In genomic region chr2:217160103-217160502, GRCh38 we compare ENCODE assay signal across 28 cellular contexts.
A peak's percentile ranks its signal among the peaks of the same experiment; 100 is the strongest.
DNase-seq lines count a peak whose midpoint lies in the region; ATAC-seq and TF ChIP-seq lines count a peak whose summit lies in the region.
"Had no signal": no experiment of that assay in that cellular context is flagged by ENCODE, and none has a peak within 500 bp of the region (broad histone marks: within the 10 kb centered on the region; RNA-seq: fewer than 3 reads in every experiment).

No MANE protein-coding gene starts in this region.

- H3K27me3 ChIP-seq in HCT116 (ENCODE audit: insufficient read depth, low read length) (peaks cover 51% of the 10 kb centered on the region), mesendoderm (ENCODE audit: insufficient read depth, low read length, poor library complexity) (no peaks in the 10 kb centered on the region)
- H3K27me3 ChIP-seq: gastrocnemius medialis, upper lobe of left lung had no signal

- TF ChIP-seq RAD21 in HCT116 (IDR thresholded peaks at IDR 0.05; ENCODE audit: low read depth): no peak

- BruUV-seq in HCT116 (replicated peaks; lab: Mats Ljungman, UMichigan): no TSS peak

- ATAC-seq in HCT116: peak; percentile 50; the same call in 1 of the 2 replicates
- ATAC-seq: gastrocnemius medialis, left colon had no signal

- no peak for DNase-seq in HCT116 (ENCODE audit: low read depth, low spot score)
- peak; percentile 40 for DNase-seq in RPMI7951 (ENCODE audit: low read depth)
- DNase-seq in fibroblast of mammary gland (ENCODE audit: low read depth): peak; percentile 58
- peak; percentile 15 for DNase-seq in skeletal muscle cell (ENCODE audit: low read depth)
- no peak for DNase-seq in retina
- DNase-seq in erythroblast (lab: John Stamatoyannopoulos, UW): no peak
- DNase-seq in mucosa of gallbladder (ENCODE audit: low spot score): no peak
- no peak for DNase-seq in mesendoderm
- DNase-seq: activated B cell treated with CpG ODN at 0.5 μM for 24 hours; activated CD4-positive, alpha-beta memory T cell treated with anti-CD3 and anti-CD28 coated beads for 36 hours; activated gamma-delta T cell treated with Interleukin-2 at 50 U/mL for 16 hours; activated T-cell treated with anti-CD3 and anti-CD28 coated beads for 4 hours; amniotic stem cell; caudate nucleus; dermis blood vessel endothelial cell; DMS79 treated with DMSO at 0.1 percent for 48 hours; gastrocnemius medialis; HFFc6; left colon; midbrain; NCI-H1105; NCI-H2081; NCI-H446; nephron progenitor cell; spleen; stimulated activated CD4-positive, alpha-beta T cell treated with anti-CD3 and anti-CD28 coated beads, Interleukin-4, amount 100 ng/mL, for 4 hours; upper lobe of left lung had no signal

- no peaks in the 10 kb centered on the region for H4K20me1 ChIP-seq in HCT116 (ENCODE audit: insufficient read depth)

- no peaks in the 10 kb centered on the region for H3K9me3 ChIP-seq in HCT116 (ENCODE audit: control insufficient read depth in 1 of 2, insufficient read depth in 1 of 2, low read depth in 1 of 2, low read length in 2 of 2)
- H3K9me3 ChIP-seq: gastrocnemius medialis, spleen, upper lobe of left lung had no signal

- CTCF ChIA-PET in HCT116 (lab: Charles Lee): interaction anchor here (1.3 to 3.3 kb wide), 2 partner anchors 18 to 351 kb away, joined by 4 to 8 read pairs; no protein-coding TSS in a partner anchor

- H2AFZ ChIP-seq in HCT116 (ENCODE audit: low read depth, low read length, poor library complexity, severe bottlenecking): no peak overlapping the region

- H3K79me2 ChIP-seq in HCT116 (ENCODE audit: insufficient read depth, low read length) (no peaks in the 10 kb centered on the region), mesendoderm (ENCODE audit: control insufficient read depth, insufficient read depth, low read length) (no peaks in the 10 kb centered on the region)

- H3K23ac ChIP-seq in mesendoderm (ENCODE audit: low read length): no peak overlapping the region

- TF ChIP-seq POLR2A in HCT116 (IDR thresholded peaks at IDR 0.05; ENCODE audit: borderline replicate concordance, extremely low read depth, insufficient read depth, insufficient read length) (no peak), erythroblast (IDR thresholded peaks at IDR 0.05; ENCODE audit: low read length) (no peak)

- POLR2A ChIA-PET in HCT116 (lab: Charles Lee): no interaction called here

- no peak overlapping the region for H3K4ac ChIP-seq in mesendoderm (ENCODE audit: low read depth, low read length)

- no peak overlapping the region for H4K5ac ChIP-seq in mesendoderm (ENCODE audit: low read length)

- WGBS in mesendoderm (ENCODE audit: extremely low coverage, insufficient coverage, low lambda C conversion rate): no CpG with 5 or more reads among the region's 3 CpGs

- H2BK120ac ChIP-seq in mesendoderm (ENCODE audit: low read depth, low read length): no peak overlapping the region

- no peaks in the 10 kb centered on the region for H3K79me1 ChIP-seq in mesendoderm (ENCODE audit: low read length)

- H3K18ac ChIP-seq in mesendoderm (ENCODE audit: low read length): no peak overlapping the region

- intact Hi-C loops in HCT116 (cut with micrococcal nuclease): loop anchor here (5.0 to 10.0 kb wide), 2 partner anchors 355 to 552 kb away; no protein-coding TSS in a partner anchor

- H3K36me3 ChIP-seq in HCT116 (ENCODE audit: control insufficient read depth in 1 of 2, insufficient read depth in 2 of 2, low read length in 2 of 2) (no peaks in the 10 kb centered on the region), mesendoderm (ENCODE audit: control insufficient read depth, insufficient read depth, low read length) (no peaks in the 10 kb centered on the region)
- H3K36me3 ChIP-seq: gastrocnemius medialis, spleen, upper lobe of left lung had no signal

- no peak overlapping the region for H4K8ac ChIP-seq in mesendoderm (ENCODE audit: low read depth, low read length)

- no peaks in the 10 kb centered on the region for H3K9me2 ChIP-seq in HCT116 (ENCODE audit: insufficient read depth)

- H3K4me2 ChIP-seq in HCT116 (ENCODE audit: low read length) (peak overlapping the region; percentile 3; the same call in 1 of the 2 replicates), mesendoderm (ENCODE audit: low read length) (no peak overlapping the region)
- H3K4me2 ChIP-seq: KMS-11 had no signal

- H3K4me3 ChIP-seq in HCT116 (replicated peaks in 1 of 2; ENCODE audit: low read depth in 1 of 2, low read length in 2 of 2): no peak overlapping the region
- H3K4me3 ChIP-seq in fibroblast of mammary gland (ENCODE audit: control insufficient read depth, low read depth, low read length): no peak overlapping the region
- no peak overlapping the region for H3K4me3 ChIP-seq in skeletal muscle cell (ENCODE audit: low read depth, low read length)
- no peak overlapping the region for H3K4me3 ChIP-seq in mesendoderm (ENCODE audit: low read length)
- H3K4me3 ChIP-seq: gastrocnemius medialis, spleen, upper lobe of left lung had no signal

- H3K56ac ChIP-seq in mesendoderm (ENCODE audit: low read length): no peak overlapping the region

- no peak overlapping the region for H2AK5ac ChIP-seq in mesendoderm (ENCODE audit: low read length)

- no peak overlapping the region for H3K9ac ChIP-seq in HCT116 (ENCODE audit: low read length)
- H3K9ac ChIP-seq in mesendoderm (ENCODE audit: low read length): no peak overlapping the region
- H3K9ac ChIP-seq: KMS-11 had no signal

- RAD21 ChIA-PET in HCT116 (lab: Charles Lee; ENCODE audit: low non-redundant PET in 1 of 2, low total read pairs in 2 of 2, uncharacterized antibody in 2 of 2, unreplicated experiment in 2 of 2): no interaction called here

- H3K4me1 ChIP-seq in HCT116 (ENCODE audit: control insufficient read depth in 1 of 2, insufficient read depth in 2 of 2, low read length in 2 of 2) (peaks cover 0 to 11% of the 10 kb centered on the region in 2 experiments; a peak in 2 of 4 replicates), mesendoderm (ENCODE audit: control insufficient read depth, low read depth, low read length) (no peaks in the 10 kb centered on the region)

- no peak overlapping the region for H2BK5ac ChIP-seq in mesendoderm (ENCODE audit: low read length)

- TF ChIP-seq CTCF in HCT116 (IDR thresholded peaks at IDR 0.05 in 2 of 3, conservative IDR thresholded peaks at IDR 0.05 in 1 of 3; ENCODE audit: borderline replicate concordance in 1 of 3, insufficient read depth in 1 of 3, low read depth in 2 of 3, low read length in 2 of 3) (no peak), fibroblast of mammary gland (conservative IDR thresholded peaks at IDR 0.05; ENCODE audit: control insufficient read depth, insufficient read depth, low read depth, low read length) (no peak)

- H3K27ac ChIP-seq in HCT116 (ENCODE audit: low read depth, low read length): no peak overlapping the region
- no peak overlapping the region for H3K27ac ChIP-seq in mesendoderm (ENCODE audit: low read depth, low read length)
- H3K27ac ChIP-seq: gastrocnemius medialis, KMS-11, spleen, upper lobe of left lung had no signal

- no peak overlapping the region for H2BK15ac ChIP-seq in mesendoderm (replicated peaks; ENCODE audit: low read depth)

TF ChIP-seq in HCT116, 20 proteins besides CTCF, POLR2A, EP300 and RAD21:
- TF ChIP-seq FOSL1 (IDR thresholded peaks at IDR 0.05; ENCODE audit: low read depth) (peak; percentile 35; the same call in 1 of the 2 replicates), SIN3A (IDR thresholded peaks at IDR 0.05; ENCODE audit: low read depth) (no peak), JUND (IDR thresholded peaks at IDR 0.05) (peak; percentile 20; the same call in 1 of the 2 replicates), TCF7L2 (IDR thresholded peaks at IDR 0.05; ENCODE audit: borderline replicate concordance, extremely low read depth, insufficient read depth, insufficient read length) (no peak), SP1 (IDR thresholded peaks at IDR 0.05; ENCODE audit: low read depth) (no peak), ZNF274 (IDR thresholded peaks at IDR 0.05; ENCODE audit: low read depth, low read length) (no peak), YY1 (IDR thresholded peaks at IDR 0.05; ENCODE audit: extremely low read depth, insufficient replicate concordance, low read depth, low read length) (no peak), ZBTB33 (IDR thresholded peaks at IDR 0.05; ENCODE audit: extremely low read depth, insufficient replicate concordance, low read length) (no peak), MAX (IDR thresholded peaks at IDR 0.05) (no peak), ZFX (IDR thresholded peaks at IDR 0.05) (no peak), CBX3 (IDR thresholded peaks at IDR 0.05; ENCODE audit: low read depth) (no peak)

Comparison
In these comparisons a context has a peak if more than half of its experiments do, and no peak if none do; other contexts are left out.
1. DNase-seq: peak in RPMI7951 (single experiment), fibroblast of mammary gland (single experiment) and skeletal muscle cell (single experiment); none in HCT116 (single experiment), retina (single experiment), erythroblast (0 of 2), mucosa of gallbladder (single experiment) and mesendoderm (single experiment).